25 cellular contexts compared by ENCODE assay signal in the genomic region with DNA sequence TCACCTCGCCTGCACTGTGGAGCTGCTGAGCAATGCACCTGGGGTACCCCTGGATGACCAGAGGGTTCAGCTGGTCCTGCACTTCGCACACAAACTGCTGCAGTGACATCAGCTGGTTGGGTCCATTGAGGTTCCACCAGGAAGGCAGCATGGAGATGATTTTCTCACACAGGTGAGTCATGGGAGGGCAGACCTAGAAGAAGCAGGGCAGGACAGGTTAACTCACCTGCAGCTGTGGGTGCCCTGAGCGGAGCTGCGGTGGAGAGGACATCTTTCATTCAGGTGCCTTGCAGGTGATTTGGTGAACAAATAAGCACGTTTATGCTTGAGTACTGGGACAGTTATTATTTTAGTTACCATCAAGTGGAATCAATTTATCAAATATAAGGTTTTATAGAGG.
DNase-seq lines count a peak whose midpoint lies in the region; ATAC-seq, FAIRE-seq and TF ChIP-seq lines count a peak whose summit lies in the region.
"Had no signal": no experiment of that assay in that cellular context is flagged by ENCODE, and none has a peak within 500 bp of the region (broad histone marks: within the 10 kb centered on the region; RNA-seq: fewer than 3 reads in every experiment).

No MANE protein-coding gene starts in this region.

- H3K4ac ChIP-seq in H1 (replicated peaks; ENCODE audit: insufficient read length, low read depth, low read length) (no peak overlapping the region), trophoblast cell (ENCODE audit: low read depth, low read length) (no peak overlapping the region)

- TF ChIP-seq CTCF in VCaP (conservative IDR thresholded peaks at IDR 0.05), result no peak
- TF ChIP-seq CTCF in H1 (IDR thresholded peaks at IDR 0.05; ENCODE audit: control extremely low read depth in 1 of 3, insufficient read depth in 1 of 3, low read depth in 1 of 3, low read length in 3 of 3), result no peak
- TF ChIP-seq CTCF in foreskin keratinocyte (conservative IDR thresholded peaks at IDR 0.05), result no peak
- TF ChIP-seq CTCF in A673 (conservative IDR thresholded peaks at IDR 0.05; ENCODE audit: low read depth, low read length), result no peak
- TF ChIP-seq CTCF in esophagus squamous epithelium (IDR thresholded peaks at IDR 0.05), result no peak

- DNase-seq in H1 (ENCODE audit: low read depth in 1 of 2, low spot score in 2 of 2), result no peak
- no peak for DNase-seq in foreskin keratinocyte
- DNase-seq in trophoblast cell, result peak; percentile 20 to 73
- DNase-seq in A673 (ENCODE audit: low spot score), result no peak
- DNase-seq in esophagus squamous epithelium (lab: John Stamatoyannopoulos, UW), result no peak
- no peak for DNase-seq in stimulated activated CD4-positive, alpha-beta T cell treated with anti-CD3 and anti-CD28 coated beads, Interleukin-4, amount 100 ng/mL, for 1 hour
- DNase-seq: ACHN; AML-193; BE2C; CD4-positive, alpha-beta T cell; CD8-positive, alpha-beta memory T cell; DMS 273 treated with DMSO at 0.1 percent for 48 hours; DMS79; EL; GDM1; HFFc6 had no signal

- H3K4me1 ChIP-seq in H1 (replicated peaks in 1 of 4; ENCODE audit: control insufficient read depth in 3 of 4, insufficient read depth in 4 of 4, low read length in 3 of 4) (no peaks in the 10 kb centered on the region), foreskin keratinocyte (no peaks in the 10 kb centered on the region), trophoblast cell (ENCODE audit: control insufficient read depth in 1 of 2, insufficient read depth in 2 of 2, low read length in 2 of 2) (peaks cover 6 to 15% of the 10 kb centered on the region in 2 experiments), A673 (ENCODE audit: insufficient read depth, low read length, poor library complexity, severe bottlenecking) (peaks cover 9% of the 10 kb centered on the region), esophagus squamous epithelium (no peaks in the 10 kb centered on the region)
- H3K4me1 ChIP-seq: BE2C had no signal

- H2BK20ac ChIP-seq in H1 (ENCODE audit: low read length), result no peak overlapping the region

- intact Hi-C loops in A673 (cut with micrococcal nuclease; ENCODE audit: unreplicated experiment), result no loop called here
- intact Hi-C loops in esophagus squamous epithelium (cut with DNase I), result no loop called here

- H3K9ac ChIP-seq in H1 (replicated peaks in 1 of 4; ENCODE audit: extremely low read depth in 1 of 4, low read depth in 3 of 4, low read length in 3 of 4), result no peak overlapping the region
- H3K9ac ChIP-seq in trophoblast cell (ENCODE audit: low read length), result no peak overlapping the region
- H3K9ac ChIP-seq: BLaER1 treated with 17β-estradiol and CSF1 and Interleukin-3, amounts not matched to agents 10 nM and 100 nM had no signal

- H2BK12ac ChIP-seq in H1 (ENCODE audit: low read depth, low read length) (no peak overlapping the region), trophoblast cell (ENCODE audit: low read length) (no peak overlapping the region)

- H3K79me1 ChIP-seq in H1 (ENCODE audit: low read depth, low read length), result no peaks in the 10 kb centered on the region
- peaks cover 2% of the 10 kb centered on the region for H3K79me1 ChIP-seq in trophoblast cell (ENCODE audit: low read length)

- no peak overlapping the region for H2BK120ac ChIP-seq in H1 (replicated peaks; ENCODE audit: low read depth, low read length)
- H2BK120ac ChIP-seq in trophoblast cell (ENCODE audit: insufficient read depth, low read length, poor library complexity), result no peak overlapping the region

- no peak overlapping the region for H2BK15ac ChIP-seq in H1 (ENCODE audit: low read length)

- peak; percentile 14 for ATAC-seq in foreskin keratinocyte
- ATAC-seq: GM12878, GM23338 had no signal

- H3K79me2 ChIP-seq in H1 (ENCODE audit: control insufficient read depth in 1 of 2, insufficient read depth in 2 of 2, low read length in 2 of 2) (no peaks in the 10 kb centered on the region), trophoblast cell (ENCODE audit: control insufficient read depth, insufficient read depth, low read length, poor library complexity) (no peaks in the 10 kb centered on the region)

- H3K56ac ChIP-seq in H1 (replicated peaks; ENCODE audit: insufficient read length, low read depth, low read length), result no peak overlapping the region

- no peak overlapping the region for H3K4me3 ChIP-seq in H1 (ENCODE audit: extremely low read depth in 1 of 4, insufficient read depth in 2 of 4, low read depth in 3 of 4, low read length in 4 of 4)
- no peak overlapping the region for H3K4me3 ChIP-seq in trophoblast cell (ENCODE audit: low read depth, low read length)
- no peak overlapping the region for H3K4me3 ChIP-seq in A673 (ENCODE audit: low read depth, low read length, poor library complexity, severe bottlenecking)
- no peak overlapping the region for H3K4me3 ChIP-seq in esophagus squamous epithelium
- H3K4me3 ChIP-seq: BLaER1 treated with 17β-estradiol and CSF1 and Interleukin-3, amounts not matched to agents 10 nM and 100 nM; GM12878; GM23338; HAP-1 had no signal

- TF ChIP-seq EP300 in H1 (IDR thresholded peaks at IDR 0.05; ENCODE audit: borderline replicate concordance in 1 of 2, low read depth in 2 of 2, low read length in 2 of 2), result no peak

- 93% methylated on average over 5 of the region's 5 CpGs; no CpG with 5 or more reads in 1 of the 2 experiments for WGBS in H1 (ENCODE audit: extremely low coverage in 1 of 2, insufficient coverage in 1 of 2, insufficient read length in 1 of 2, insufficient replicate concordance in 2 of 2, low coverage in 1 of 2, low lambda C conversion rate in 2 of 2, missing lambda C conversion rate in 1 of 2), 2 experiments
- no CpG with 5 or more reads among the region's 5 CpGs for WGBS in trophoblast cell (ENCODE audit: extremely low coverage, insufficient coverage, insufficient read length)
- WGBS in esophagus squamous epithelium, 2 donors, result 72 to 78% methylated on average over 2 to 5 of the region's 5 CpGs

- H3K36me3 ChIP-seq in H1 (ENCODE audit: control insufficient read depth in 2 of 4, insufficient read depth in 4 of 4, low read length in 3 of 4) (no peaks in the 10 kb centered on the region), trophoblast cell (ENCODE audit: control insufficient read depth in 1 of 2, insufficient read depth in 2 of 2, low read length in 2 of 2) (no peaks in the 10 kb centered on the region), A673 (ENCODE audit: insufficient read depth, low read length, poor library complexity, severe bottlenecking) (no peaks in the 10 kb centered on the region), esophagus squamous epithelium (no peaks in the 10 kb centered on the region)
- H3K36me3 ChIP-seq: BE2C; BLaER1 treated with 17β-estradiol and CSF1 and Interleukin-3, amounts not matched to agents 10 nM and 100 nM; HAP-1 had no signal

- H3K23me2 ChIP-seq in H1 (ENCODE audit: low read depth, low read length), result no peaks in the 10 kb centered on the region

- TF ChIP-seq POLR2A in H1 (IDR thresholded peaks at IDR 0.05; ENCODE audit: control extremely low read depth in 1 of 2, low read depth in 2 of 2, low read length in 2 of 2) (no peak), esophagus squamous epithelium (IDR thresholded peaks at IDR 0.05) (no peak)

- POLR2A ChIA-PET in H1 (lab: Charles Lee; ENCODE audit: partially characterized antibody) (no interaction called here), A673 (lab: Charles Lee; ENCODE audit: low non-redundant PET) (no interaction called here)

- peak overlapping the region; percentile 77; the same call in 1 of the 2 replicates for H3K27ac ChIP-seq in VCaP
- H3K27ac ChIP-seq in H1 (ENCODE audit: low read depth, low read length), result no peak overlapping the region
- no peak overlapping the region for H3K27ac ChIP-seq in foreskin keratinocyte
- H3K27ac ChIP-seq in trophoblast cell (ENCODE audit: low read depth, low read length), result no peak overlapping the region
- H3K27ac ChIP-seq in A673 (ENCODE audit: low read depth, low read length, poor library complexity, severe bottlenecking), result no peak overlapping the region
- no peak overlapping the region for H3K27ac ChIP-seq in esophagus squamous epithelium
- H3K27ac ChIP-seq: 22Rv1; BLaER1 treated with 17β-estradiol and CSF1 and Interleukin-3, amounts not matched to agents 10 nM and 100 nM had no signal

- CTCF ChIA-PET in H1 (lab: Charles Lee; ENCODE audit: partially characterized antibody) (interaction anchor here (0.9 to 2.1 kb wide), 8 partner anchors 9 to 152 kb away, joined by 3 to 9 read pairs (median 3); no protein-coding TSS in a partner anchor), A673 (lab: Charles Lee) (no interaction called here)

- H3K18ac ChIP-seq in H1 (ENCODE audit: extremely low read depth, low read length), result no peak overlapping the region
- no peak overlapping the region for H3K18ac ChIP-seq in trophoblast cell (ENCODE audit: low read length)

- H3K14ac ChIP-seq in H1 (ENCODE audit: insufficient read length), result no peak overlapping the region
- no peak overlapping the region for H3K14ac ChIP-seq in trophoblast cell (ENCODE audit: low read length)

- H2AK5ac ChIP-seq in H1 (ENCODE audit: low read depth, low read length) (no peak overlapping the region), trophoblast cell (ENCODE audit: low read length) (no peak overlapping the region)

- no peak overlapping the region for H4K5ac ChIP-seq in H1 (ENCODE audit: insufficient read length, low read depth, low read length)

- no peak overlapping the region for H4K12ac ChIP-seq in trophoblast cell (ENCODE audit: low read depth, low read length)

- H2AFZ ChIP-seq in H1 (ENCODE audit: low read length), result no peak overlapping the region
- H2AFZ ChIP-seq in trophoblast cell (ENCODE audit: insufficient read depth, low read length, poor library complexity), result no peak overlapping the region
- H2AFZ ChIP-seq: GM23338 had no signal

- H2BK5ac ChIP-seq in H1 (ENCODE audit: low read depth, low read length) (no peak overlapping the region), trophoblast cell (ENCODE audit: low read depth, low read length, poor library complexity) (no peak overlapping the region)

- H4K20me1 ChIP-seq in H1 (replicated peaks in 1 of 2; ENCODE audit: control insufficient read depth in 1 of 2, insufficient read depth in 2 of 2, low read length in 2 of 2), result no peaks in the 10 kb centered on the region
- H4K20me1 ChIP-seq: BLaER1 treated with 17β-estradiol and CSF1 and Interleukin-3, amounts not matched to agents 10 nM and 100 nM had no signal

- TF ChIP-seq RAD21 in H1 (IDR thresholded peaks at IDR 0.05 in 1 of 2, conservative IDR thresholded peaks at IDR 0.05 in 1 of 2; ENCODE audit: low read depth in 2 of 2, low read length in 2 of 2), result no peak

- H3K23ac ChIP-seq in H1 (ENCODE audit: insufficient read length), result no peak overlapping the region
- H3K23ac ChIP-seq in trophoblast cell (ENCODE audit: low read length), result no peak overlapping the region

- H3K9me3 ChIP-seq in H1 (ENCODE audit: insufficient read depth in 2 of 2, low read depth in 1 of 2, low read length in 1 of 2) (no peaks in the 10 kb centered on the region), trophoblast cell (ENCODE audit: insufficient read depth, low read depth, low read length) (no peaks in the 10 kb centered on the region), A673 (ENCODE audit: low read depth, low read length, poor library complexity, severe bottlenecking) (no peaks in the 10 kb centered on the region), esophagus squamous epithelium (no peaks in the 10 kb centered on the region)
- H3K9me3 ChIP-seq: BE2C; BLaER1 treated with 17β-estradiol and CSF1 and Interleukin-3, amounts not matched to agents 10 nM and 100 nM; HAP-1 had no signal

- H4K91ac ChIP-seq in H1 (replicated peaks; ENCODE audit: insufficient read length, low read length), result no peak overlapping the region
- H4K91ac ChIP-seq in trophoblast cell (ENCODE audit: low read depth, low read length), result no peak overlapping the region

- H3K4me2 ChIP-seq in H1 (ENCODE audit: insufficient read depth in 1 of 2, low read depth in 2 of 2, low read length in 2 of 2) (no peak overlapping the region), trophoblast cell (ENCODE audit: low read length) (no peak overlapping the region)
- H3K4me2 ChIP-seq: GM23338 had no signal

- no peak for FAIRE-seq in H1 (lab: Jason Lieb, UNC)
- FAIRE-seq: A204.1, D721Med, GM12878, H54 had no signal

- no TSS peak for BruUV-seq in A673 (replicated peaks; lab: Mats Ljungman, UMichigan)

- H4K8ac ChIP-seq in H1 (ENCODE audit: extremely low read depth, insufficient read depth, low read length), result peak overlapping the region; percentile 88; the same call in 1 of the 2 replicates
- H4K8ac ChIP-seq in trophoblast cell (ENCODE audit: low read depth, low read length), result no peak overlapping the region

- no peaks in the 10 kb centered on the region for H3K27me3 ChIP-seq in H1 (replicated peaks in 1 of 4; ENCODE audit: control insufficient read depth in 3 of 4, extremely low read depth in 1 of 4, insufficient read depth in 3 of 4, low read length in 3 of 4)
- H3K27me3 ChIP-seq in foreskin keratinocyte, result peaks cover 9% of the 10 kb centered on the region
- H3K27me3 ChIP-seq in trophoblast cell (ENCODE audit: insufficient read depth, low read length), result no peaks in the 10 kb centered on the region
- no peaks in the 10 kb centered on the region for H3K27me3 ChIP-seq in A673 (replicated peaks; ENCODE audit: insufficient read depth, low read depth, low read length, poor library complexity)
- peaks cover 0 to 13% (median 0%) of the 10 kb centered on the region in 4 donors for H3K27me3 ChIP-seq in esophagus squamous epithelium
- H3K27me3 ChIP-seq: BE2C; BLaER1 treated with 17β-estradiol and CSF1 and Interleukin-3, amounts not matched to agents 10 nM and 100 nM had no signal

Comparison
In these comparisons a context has a peak if more than half of its experiments do, and no peak if none do; other contexts are left out.
1. DNase-seq: peak in trophoblast cell (2 of 2); none in H1 (0 of 2), foreskin keratinocyte (0 of 2), A673 (single experiment), esophagus squamous epithelium (single experiment) and stimulated activated CD4-positive, alpha-beta T cell treated with anti-CD3 and anti-CD28 coated beads, Interleukin-4, amount 100 ng/mL, for 1 hour (single experiment).